1 cellular context compared by ENCODE assay signal in the genomic region with DNA sequence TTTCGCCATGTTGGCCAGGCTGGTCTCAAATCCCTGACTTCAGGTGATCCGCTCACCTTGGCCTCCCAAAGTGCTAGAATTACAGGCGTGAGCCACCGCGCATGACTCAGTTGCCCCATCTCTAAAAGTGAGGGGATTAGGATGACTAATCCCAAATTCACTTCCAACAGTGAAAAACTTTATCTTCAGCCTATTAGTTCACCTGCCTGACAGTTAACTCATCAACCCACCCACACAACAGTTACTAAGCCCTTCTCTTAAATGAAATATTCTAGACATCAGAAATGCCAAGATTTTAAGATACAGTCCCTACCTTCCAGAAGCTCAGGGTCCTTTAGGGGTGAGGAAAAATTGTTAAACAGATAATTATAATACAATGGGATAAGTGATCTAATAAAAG.
TF ChIP-seq lines count a peak whose summit lies in the region.

No MANE protein-coding gene starts in this region.

TF ChIP-seq in K562, 482 proteins besides CTCF, POLR2A, EP300 and RAD21:
- peak; percentile 22; the same call in 1 of the 2 replicates for TF ChIP-seq EGR1 (conservative IDR thresholded peaks at IDR 0.05)
- TF ChIP-seq, protein P1, sequence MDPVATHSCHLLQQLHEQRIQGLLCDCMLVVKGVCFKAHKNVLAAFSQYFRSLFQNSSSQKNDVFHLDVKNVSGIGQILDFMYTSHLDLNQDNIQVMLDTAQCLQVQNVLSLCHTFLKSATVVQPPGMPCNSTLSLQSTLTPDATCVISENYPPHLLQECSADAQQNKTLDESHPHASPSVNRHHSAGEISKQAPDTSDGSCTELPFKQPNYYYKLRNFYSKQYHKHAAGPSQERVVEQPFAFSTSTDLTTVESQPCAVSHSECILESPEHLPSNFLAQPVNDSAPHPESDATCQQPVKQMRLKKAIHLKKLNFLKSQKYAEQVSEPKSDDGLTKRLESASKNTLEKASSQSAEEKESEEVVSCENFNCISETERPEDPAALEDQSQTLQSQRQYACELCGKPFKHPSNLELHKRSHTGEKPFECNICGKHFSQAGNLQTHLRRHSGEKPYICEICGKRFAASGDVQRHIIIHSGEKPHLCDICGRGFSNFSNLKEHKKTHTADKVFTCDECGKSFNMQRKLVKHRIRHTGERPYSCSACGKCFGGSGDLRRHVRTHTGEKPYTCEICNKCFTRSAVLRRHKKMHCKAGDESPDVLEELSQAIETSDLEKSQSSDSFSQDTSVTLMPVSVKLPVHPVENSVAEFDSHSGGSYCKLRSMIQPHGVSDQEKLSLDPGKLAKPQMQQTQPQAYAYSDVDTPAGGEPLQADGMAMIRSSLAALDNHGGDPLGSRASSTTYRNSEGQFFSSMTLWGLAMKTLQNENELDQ (CRISPR knock-in tag; IDR thresholded peaks at IDR 0.05; ENCODE audit: borderline replicate concordance) = no peak
